Comparison of ENCODE assay signal across 22 cellular contexts in the genomic region with DNA sequence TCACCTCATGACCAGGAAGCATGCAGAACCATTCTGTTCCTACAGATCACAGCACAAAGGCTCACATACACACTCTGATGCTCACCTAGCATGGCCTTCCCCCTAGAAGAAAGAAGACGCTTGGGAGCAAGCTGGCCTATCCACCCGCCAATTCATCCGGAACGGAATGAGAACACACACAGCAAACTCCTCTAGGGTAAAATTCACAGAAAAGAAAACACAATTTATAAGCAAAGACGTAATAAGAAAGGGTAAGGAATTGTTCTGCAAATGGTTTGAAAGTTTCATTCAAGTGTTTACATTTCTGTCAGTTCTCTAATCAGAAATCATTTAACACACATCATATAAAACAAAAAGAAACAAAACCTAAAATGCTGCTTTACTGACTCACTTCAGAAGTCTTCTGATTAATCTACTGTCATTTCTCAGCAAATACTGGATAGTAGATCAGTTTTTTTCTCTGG.
DNase-seq lines count a peak whose midpoint lies in the region; ATAC-seq, FAIRE-seq and TF ChIP-seq lines count a peak whose summit lies in the region.
"Had no signal": no experiment of that assay in that cellular context is flagged by ENCODE, and none has a peak within 500 bp of the region (broad histone marks: within the 10 kb centered on the region; RNA-seq: fewer than 3 reads in every experiment).

No MANE protein-coding gene starts in this region.

- no peak for TF ChIP-seq POLR2A in IMR-90 (IDR thresholded peaks at IDR 0.05; ENCODE audit: low read depth, low read length)

- H3K4me1 ChIP-seq in IMR-90 (ENCODE audit: control insufficient read depth, insufficient read depth, low read length) (peaks cover 2% of the 10 kb centered on the region; the same call in 1 of the 2 replicates), ascending aorta (no peaks in the 10 kb centered on the region)
- H3K4me1 ChIP-seq: prostate gland, upper lobe of right lung had no signal

- H3K36me3 ChIP-seq in IMR-90 (ENCODE audit: control insufficient read depth, insufficient read depth, low read length): no peaks in the 10 kb centered on the region
- no peaks in the 10 kb centered on the region for H3K36me3 ChIP-seq in ascending aorta
- H3K36me3 ChIP-seq: HAP-1, prostate gland, upper lobe of right lung had no signal

- peak overlapping the region; percentile 37 for H3K27ac Mint-ChIP-seq in T-helper 2 cell treated with Interferon-gamma antibody and Interleukin-4, amounts not matched to agents 5 μg/mL and 100 μg/mL, for 36 hours
- H3K27ac Mint-ChIP-seq: activated naive CD8-positive, alpha-beta T cell treated with anti-CD3 and anti-CD28 coated beads, Interleukin-2, amount 50 U/mL, for 24 hours; activated T-helper 17 cell treated with anti-CD3 and anti-CD28 coated beads, Interleukin-2, amount 50 U/mL, for 72 hours had no signal

- H3K4me3 ChIP-seq in IMR-90 (ENCODE audit: insufficient read depth, low read depth, low read length): no peak overlapping the region
- no peak overlapping the region for H3K4me3 ChIP-seq in ascending aorta
- H3K4me3 ChIP-seq: HAP-1, prostate gland, upper lobe of right lung had no signal

- no peak overlapping the region for H3K23ac ChIP-seq in IMR-90 (ENCODE audit: low read depth, low read length)

- H3K27me3 ChIP-seq in IMR-90 (ENCODE audit: control insufficient read depth, insufficient read depth, low read length): no peaks in the 10 kb centered on the region
- H3K27me3 ChIP-seq in ascending aorta: no peaks in the 10 kb centered on the region
- H3K27me3 ChIP-seq: upper lobe of right lung had no signal

- H3K4me3 Mint-ChIP-seq in T-helper 2 cell treated with Interferon-gamma antibody and Interleukin-4, amounts not matched to agents 5 μg/mL and 100 μg/mL, for 36 hours: no peak overlapping the region
- H3K4me3 Mint-ChIP-seq: activated naive CD8-positive, alpha-beta T cell treated with anti-CD3 and anti-CD28 coated beads, Interleukin-2, amount 50 U/mL, for 24 hours; activated T-helper 17 cell treated with anti-CD3 and anti-CD28 coated beads, Interleukin-2, amount 50 U/mL, for 72 hours had no signal

- no peaks in the 10 kb centered on the region for H3K9me3 Mint-ChIP-seq in T-helper 2 cell treated with Interferon-gamma antibody and Interleukin-4, amounts not matched to agents 5 μg/mL and 100 μg/mL, for 36 hours
- H3K9me3 Mint-ChIP-seq: activated naive CD8-positive, alpha-beta T cell treated with anti-CD3 and anti-CD28 coated beads, Interleukin-2, amount 50 U/mL, for 24 hours; activated T-helper 17 cell treated with anti-CD3 and anti-CD28 coated beads, Interleukin-2, amount 50 U/mL, for 72 hours; naive thymus-derived CD4-positive, alpha-beta T cell had no signal

- no peak overlapping the region for H4K8ac ChIP-seq in IMR-90 (ENCODE audit: low read depth in 2 of 2, low read length in 2 of 2)

- no peak overlapping the region; the same call in 1 of the 2 replicates for H3K18ac ChIP-seq in IMR-90 (ENCODE audit: low read depth, low read length)

- H3K14ac ChIP-seq in IMR-90 (replicated peaks; ENCODE audit: low read depth, low read length): no peak overlapping the region

- H3K4ac ChIP-seq in IMR-90 (ENCODE audit: low read depth, low read length): peak overlapping the region; percentile 24; the same call in 1 of the 2 replicates

- FAIRE-seq in islet of Langerhans (lab: Jason Lieb, UNC): peak; percentile 45
- FAIRE-seq: kidney had no signal

- dilution Hi-C loops in IMR-90 (cut with HindIII; ENCODE audit: low sequenced_read_pairs, unreplicated experiment): no loop called here

- peaks cover 49% of the 10 kb centered on the region for H3K4me1 Mint-ChIP-seq in T-helper 2 cell treated with Interferon-gamma antibody and Interleukin-4, amounts not matched to agents 5 μg/mL and 100 μg/mL, for 36 hours (ENCODE audit: low read depth)

- no CpG with 5 or more reads among the region's 5 CpGs for WGBS in IMR-90 (ENCODE audit: extremely low coverage in 2 of 2, insufficient read length in 1 of 2), 2 experiments

- H3K4me2 ChIP-seq in IMR-90 (ENCODE audit: low read depth, low read length): no peak overlapping the region
- H3K4me2 ChIP-seq: KMS-11 had no signal

- H3K9me3 ChIP-seq in IMR-90 (ENCODE audit: control insufficient read depth, insufficient read depth, low read length): no peaks in the 10 kb centered on the region
- H3K9me3 ChIP-seq in ascending aorta: no peaks in the 10 kb centered on the region
- H3K9me3 ChIP-seq: HAP-1, prostate gland, upper lobe of right lung had no signal

- no peak overlapping the region for H2BK120ac ChIP-seq in IMR-90 (ENCODE audit: low read depth, low read length)

- H3K9ac ChIP-seq in IMR-90 (ENCODE audit: low read depth, low read length): no peak overlapping the region
- H3K9ac ChIP-seq: KMS-11 had no signal

- intact Hi-C loops in IMR-90 (cut with micrococcal nuclease) (loop anchor here (5.0 to 10.0 kb wide), 3 partner anchors 398 to 986 kb away; no protein-coding TSS in a partner anchor), ascending aorta (cut with DNase I) (loop anchor here (10.0 kb wide), 1 partner anchor 228 kb away; the partner anchor contains the start of gene STT3B)

- H3K36me3 Mint-ChIP-seq in T-helper 2 cell treated with Interferon-gamma antibody and Interleukin-4, amounts not matched to agents 5 μg/mL and 100 μg/mL, for 36 hours (ENCODE audit: low read depth): no peaks in the 10 kb centered on the region

- POLR2A ChIA-PET in IMR-90 (lab: Charles Lee; ENCODE audit: unreplicated experiment): interaction anchor here (0.5 kb wide), 1 partner anchor 17 kb away, joined by 4 read pairs; no protein-coding TSS in a partner anchor

- no peak overlapping the region for H3K56ac ChIP-seq in IMR-90 (ENCODE audit: extremely low read depth, insufficient read depth, low read length)

- no peak overlapping the region for H3K27ac ChIP-seq in IMR-90 (ENCODE audit: insufficient read depth, low read length)
- no peak overlapping the region for H3K27ac ChIP-seq in ascending aorta
- H3K27ac ChIP-seq: KMS-11, prostate gland, upper lobe of right lung had no signal

- no peaks in the 10 kb centered on the region for H3K79me1 ChIP-seq in IMR-90 (ENCODE audit: low read depth in 1 of 2, low read length in 2 of 2)

- in situ Hi-C loops in IMR-90 (cut with MboI; ENCODE audit: low sequenced_read_pairs): loop anchor here (10.0 to 25.0 kb wide), 2 partner anchors 218 to 976 kb away; no protein-coding TSS in a partner anchor

- no peak for TF ChIP-seq CTCF in IMR-90 (conservative IDR thresholded peaks at IDR 0.05; ENCODE audit: low read depth, low read length)
- no peak for TF ChIP-seq CTCF in ascending aorta (IDR thresholded peaks at IDR 0.05)

- no peak overlapping the region for H2BK5ac ChIP-seq in IMR-90 (ENCODE audit: low read depth, low read length, poor library complexity, severe bottlenecking)

- H2BK20ac ChIP-seq in IMR-90 (ENCODE audit: low read depth, low read length): no peak overlapping the region

- no peak for TF ChIP-seq RAD21 in IMR-90 (IDR thresholded peaks at IDR 0.05; ENCODE audit: low read length)

- no peak overlapping the region for H4K91ac ChIP-seq in IMR-90 (ENCODE audit: insufficient read depth, low read depth, low read length)

- DNase-seq in IMR-90: no peak
- DNase-seq in T-helper 2 cell treated with Interferon-gamma antibody and Interleukin-4, amounts not matched to agents 5 μg/mL and 100 μg/mL, for 36 hours (ENCODE audit: low spot score): no peak
- DNase-seq in renal cortical epithelial cell (ENCODE audit: low read depth): peak; percentile 84
- no peak for DNase-seq in SK-N-DZ (ENCODE audit: low spot score)
- no peak for DNase-seq in NCI-H345 (lab: John Stamatoyannopoulos, UW)
- no peak for DNase-seq in ascending aorta (ENCODE audit: low spot score in 2 of 2)
- DNase-seq: activated naive CD8-positive, alpha-beta T cell treated with anti-CD3 and anti-CD28 coated beads, Interleukin-2, amount 50 U/mL, for 24 hours; cortex of kidney; foreskin fibroblast; kidney; naive thymus-derived CD4-positive, alpha-beta T cell; NCI-H187; NCI-H446 treated with DMSO at 0.1 percent for 48 hours; NK-92 treated with Interleukin-12 subunit alpha and Interleukin-12 subunit beta, amount 100 ng/mL, for 24 hours; stimulated activated CD4-positive, alpha-beta T cell treated with anti-CD3 and anti-CD28 coated beads, Interleukin-4, amount 100 ng/mL, for 1 hour; upper lobe of right lung had no signal

- peaks cover 2% of the 10 kb centered on the region; the same call in 1 of the 2 replicates for H3K9me1 ChIP-seq in IMR-90 (ENCODE audit: insufficient read depth, low read length)

- no peak overlapping the region for H2AK5ac ChIP-seq in IMR-90 (ENCODE audit: low read depth, low read length)

- no peak overlapping the region for H2BK15ac ChIP-seq in IMR-90 (ENCODE audit: low read depth, low read length)

- H2AFZ ChIP-seq in IMR-90 (replicated peaks; ENCODE audit: low read length, poor library complexity): peak overlapping the region; percentile 21

- H3K27me3 Mint-ChIP-seq in T-helper 2 cell treated with Interferon-gamma antibody and Interleukin-4, amounts not matched to agents 5 μg/mL and 100 μg/mL, for 36 hours (ENCODE audit: low read depth): no peaks in the 10 kb centered on the region
- H3K27me3 Mint-ChIP-seq: activated naive CD8-positive, alpha-beta T cell treated with anti-CD3 and anti-CD28 coated beads, Interleukin-2, amount 50 U/mL, for 24 hours; activated T-helper 17 cell treated with anti-CD3 and anti-CD28 coated beads, Interleukin-2, amount 50 U/mL, for 72 hours; naive thymus-derived CD4-positive, alpha-beta T cell had no signal

- no TSS peak for BruUV-seq in IMR-90 (replicated peaks; lab: Mats Ljungman, UMichigan)

- H4K5ac ChIP-seq in IMR-90 (ENCODE audit: low read depth, low read length): no peak overlapping the region

- 0 out of 2 replicates have a peak, but pooled peaks have one; percentile 15 for ATAC-seq in IMR-90 (ENCODE audit: low read depth)
- ATAC-seq: activated CD4-positive, CD25-positive, alpha-beta regulatory T cell treated with anti-CD3 and anti-CD28 coated beads, Interleukin-2, amount 50 U/mL, for 24 hours; activated naive CD8-positive, alpha-beta T cell treated with anti-CD3 and anti-CD28 coated beads, Interleukin-2, amount 50 U/mL, for 24 hours; activated T-helper 17 cell treated with anti-CD3 and anti-CD28 coated beads, Interleukin-2, amount 50 U/mL, for 72 hours; upper lobe of right lung had no signal

- CTCF ChIA-PET in IMR-90 (lab: Yijun Ruan, JAX): interaction anchor here (0.6 kb wide), 1 partner anchor 525 kb away, joined by 3 read pairs; no protein-coding TSS in a partner anchor

- no peaks in the 10 kb centered on the region for H4K20me1 ChIP-seq in IMR-90 (ENCODE audit: insufficient read depth, low read length)

- peak overlapping the region; percentile 26 for H2AK9ac ChIP-seq in IMR-90 (replicated peaks; ENCODE audit: low read depth, low read length, poor library complexity)

TF ChIP-seq in IMR-90, 13 proteins besides CTCF, POLR2A, EP300 and RAD21:
- no peak for TF ChIP-seq FOS (IDR thresholded peaks at IDR 0.05; ENCODE audit: low read depth, low read length)
- no peak for TF ChIP-seq MAZ (IDR thresholded peaks at IDR 0.05; ENCODE audit: borderline replicate concordance, low read depth, low read length)
- no peak for TF ChIP-seq MXI1 (IDR thresholded peaks at IDR 0.05; ENCODE audit: borderline replicate concordance, low read depth, low read length)
TF ChIP-seq in IMR-90: peak in this region for 0.
